In genomic region chr2:69811018-69811417, GRCh38 we compare ENCODE assay signal across 29 cellular contexts.
"Had no signal": no experiment of that assay in that cellular context is flagged by ENCODE, and none has a peak within 500 bp of the region (broad histone marks: within the 10 kb centered on the region; RNA-seq: fewer than 3 reads in every experiment).

No MANE protein-coding gene starts in this region.

- H3K79me2 ChIP-seq: hepatocyte had no signal

- H3K4me2 ChIP-seq: hepatocyte had no signal

- FAIRE-seq: bronchial epithelial cell, keratinocyte had no signal

- H3K27me3 ChIP-seq: gastrocnemius medialis, hepatocyte, right lobe of liver, vagina had no signal

- H3K27ac ChIP-seq: coronary artery, gastrocnemius medialis, hepatocyte, right lobe of liver, vagina had no signal

- H3K9me3 ChIP-seq: gastrocnemius medialis, right lobe of liver, vagina had no signal

- H3K9me3 Mint-ChIP-seq: activated naive CD4-positive, alpha-beta T cell treated with anti-CD3 and anti-CD28 coated beads, Interleukin-2, amount 50 U/mL, for 24 hours; activated naive CD8-positive, alpha-beta T cell treated with anti-CD3 and anti-CD28 coated beads, Interleukin-2, amount 50 U/mL, for 24 hours; activated T-cell treated with anti-CD3 and anti-CD28 coated beads, Interleukin-2, amount 50 U/mL, for 4 hours; activated T-helper 2 cell treated with anti-CD3 and anti-CD28 coated beads, Interferon-gamma antibody, Interleukin-2, Interleukin-4, amounts not matched to agents 10 μg/mL and 5 μg/mL and 100 μg/mL, durations not matched to agents 14 hours and 24 hours and 36 hours; effector memory CD8-positive, alpha-beta T cell; mesothelial cell of epicardium; naive thymus-derived CD4-positive, alpha-beta T cell; neural crest cell; T-cell; type B pancreatic cell had no signal

- H3K36me3 Mint-ChIP-seq: activated naive CD4-positive, alpha-beta T cell treated with anti-CD3 and anti-CD28 coated beads, Interleukin-2, amount 50 U/mL, for 24 hours had no signal

- H3K4me1 Mint-ChIP-seq: activated CD4-positive, alpha-beta T cell treated with anti-CD3 and anti-CD28 coated beads for 36 hours; activated naive CD4-positive, alpha-beta T cell treated with anti-CD3 and anti-CD28 coated beads, Interleukin-2, amount 50 U/mL, for 24 hours; activated naive CD8-positive, alpha-beta T cell treated with anti-CD3 and anti-CD28 coated beads, Interleukin-2, amount 50 U/mL, for 24 hours; mesothelial cell of epicardium; neural crest cell; T-cell had no signal

- H3K4me3 ChIP-seq: coronary artery, gastrocnemius medialis, hepatocyte, right lobe of liver, vagina had no signal

- H3K4me1 ChIP-seq: gastrocnemius medialis, vagina had no signal

- DNase-seq: activated CD4-positive, alpha-beta T cell treated with anti-CD3 and anti-CD28 coated beads for 36 hours; activated CD4-positive, alpha-beta T cell treated with anti-CD3 and anti-CD28 coated beads, Interleukin-2, amount 50 U/mL, for 48 hours; activated CD4-positive, CD25-positive, alpha-beta regulatory T cell; activated naive CD8-positive, alpha-beta T cell treated with anti-CD3 and anti-CD28 coated beads, Interleukin-2, amount 50 U/mL, for 24 hours; activated T-cell treated with anti-CD3 and anti-CD28 coated beads, Interleukin-2, amount 50 U/mL, for 4 hours; cerebellar nuclear complex; effector memory CD8-positive, alpha-beta T cell; erythroblast; gastrocnemius medialis; glutamatergic neuron; left cardiac atrium; left ventricle myocardium superior; mammary epithelial cell; naive thymus-derived CD4-positive, alpha-beta T cell; right lobe of liver; stimulated activated CD4-positive, alpha-beta T cell treated with anti-CD3 and anti-CD28 coated beads, Interleukin-12 subunit alpha, Interleukin-12 subunit beta, amount 100 ng/mL, for 4 hours; stimulated activated CD4-positive, alpha-beta T cell treated with anti-CD3 and anti-CD28 coated beads, Interleukin-4, amount 100 ng/mL, for 1 hour; stimulated activated naive CD8-positive, alpha-beta T cell treated with anti-CD3 and anti-CD28 coated beads, Interleukin-15, Interleukin-2, amounts not matched to agents 100 U/mL and 50 U/mL, for 24 hours; T-cell had no signal

- H3K27me3 Mint-ChIP-seq: activated CD4-positive, alpha-beta T cell treated with anti-CD3 and anti-CD28 coated beads for 36 hours; activated naive CD4-positive, alpha-beta T cell treated with anti-CD3 and anti-CD28 coated beads, Interleukin-2, amount 50 U/mL, for 24 hours; activated naive CD8-positive, alpha-beta T cell treated with anti-CD3 and anti-CD28 coated beads, Interleukin-2, amount 50 U/mL, for 24 hours; effector memory CD8-positive, alpha-beta T cell; naive thymus-derived CD4-positive, alpha-beta T cell; T-cell; type B pancreatic cell had no signal

- H2AFZ ChIP-seq: hepatocyte had no signal

- H3K27ac Mint-ChIP-seq: activated CD4-positive, alpha-beta T cell treated with anti-CD3 and anti-CD28 coated beads for 36 hours; activated naive CD4-positive, alpha-beta T cell treated with anti-CD3 and anti-CD28 coated beads, Interleukin-2, amount 50 U/mL, for 24 hours; activated naive CD8-positive, alpha-beta T cell treated with anti-CD3 and anti-CD28 coated beads, Interleukin-2, amount 50 U/mL, for 24 hours; activated T-helper 2 cell treated with anti-CD3 and anti-CD28 coated beads, Interferon-gamma antibody, Interleukin-2, Interleukin-4, amounts not matched to agents 10 μg/mL and 5 μg/mL and 100 μg/mL, durations not matched to agents 14 hours and 24 hours and 36 hours; mesothelial cell of epicardium; T-cell; type B pancreatic cell had no signal

- H3K4me3 Mint-ChIP-seq: activated CD4-positive, alpha-beta T cell treated with anti-CD3 and anti-CD28 coated beads for 36 hours; activated naive CD4-positive, alpha-beta T cell treated with anti-CD3 and anti-CD28 coated beads, Interleukin-2, amount 50 U/mL, for 24 hours; activated naive CD8-positive, alpha-beta T cell treated with anti-CD3 and anti-CD28 coated beads, Interleukin-2, amount 50 U/mL, for 24 hours; activated T-cell treated with anti-CD3 and anti-CD28 coated beads, Interleukin-2, amount 50 U/mL, for 4 hours; effector memory CD8-positive, alpha-beta T cell; mesothelial cell of epicardium; naive thymus-derived CD4-positive, alpha-beta T cell; neural crest cell; T-cell; type B pancreatic cell had no signal
